1 cellular context compared by ENCODE assay signal in the genomic region with DNA sequence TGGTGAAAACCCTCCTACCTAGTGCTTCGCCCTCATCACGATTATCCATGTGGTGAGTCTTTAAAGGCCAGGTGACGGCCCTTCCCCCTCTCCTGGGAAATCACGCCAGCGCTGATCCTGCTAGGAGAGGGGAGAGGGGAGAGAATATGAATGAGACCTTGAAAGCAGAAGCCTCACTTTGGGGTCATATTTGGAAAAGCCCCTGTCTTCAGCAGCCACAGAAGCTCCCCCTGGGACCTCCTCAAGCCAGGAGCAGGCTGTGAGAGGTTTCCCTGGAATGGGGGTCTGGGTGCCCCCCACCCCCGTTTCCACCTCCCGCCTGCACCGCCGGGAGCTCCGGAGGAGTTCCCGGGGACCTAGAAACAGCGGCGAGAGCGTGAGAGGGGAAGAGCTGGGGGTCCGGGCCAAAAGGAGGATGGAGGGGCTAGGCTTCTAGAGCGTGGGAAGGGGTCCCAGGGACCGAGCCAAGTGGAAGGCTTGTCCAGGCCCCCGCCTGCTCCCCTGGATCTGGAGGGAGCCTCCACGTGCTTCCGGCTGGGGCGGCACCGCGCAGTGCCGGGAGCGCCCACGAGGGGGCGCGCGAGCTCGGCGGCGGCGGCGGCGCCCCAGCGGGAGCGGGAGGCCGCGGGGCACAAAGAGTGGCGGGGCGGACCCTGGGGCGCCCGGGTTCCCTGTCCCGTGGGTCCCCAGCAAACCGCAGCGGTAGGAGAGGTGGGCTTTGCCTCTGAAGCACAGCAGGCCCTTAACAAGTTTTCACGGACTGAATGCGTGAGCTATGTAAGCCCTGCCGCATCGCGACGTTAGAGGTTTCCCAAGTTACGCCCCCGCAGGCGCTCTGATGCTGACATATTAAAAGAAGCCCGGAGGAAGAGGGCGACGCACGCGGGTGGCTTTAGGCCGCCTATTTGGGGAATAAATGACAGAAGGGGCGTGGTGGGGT.
TF ChIP-seq lines count a peak whose summit lies in the region.

No MANE protein-coding gene starts in this region.

TF ChIP-seq in HepG2, 621 proteins besides CTCF, POLR2A, EP300 and RAD21 (continued from another document and continues in another):
- TF ChIP-seq, protein P1, sequence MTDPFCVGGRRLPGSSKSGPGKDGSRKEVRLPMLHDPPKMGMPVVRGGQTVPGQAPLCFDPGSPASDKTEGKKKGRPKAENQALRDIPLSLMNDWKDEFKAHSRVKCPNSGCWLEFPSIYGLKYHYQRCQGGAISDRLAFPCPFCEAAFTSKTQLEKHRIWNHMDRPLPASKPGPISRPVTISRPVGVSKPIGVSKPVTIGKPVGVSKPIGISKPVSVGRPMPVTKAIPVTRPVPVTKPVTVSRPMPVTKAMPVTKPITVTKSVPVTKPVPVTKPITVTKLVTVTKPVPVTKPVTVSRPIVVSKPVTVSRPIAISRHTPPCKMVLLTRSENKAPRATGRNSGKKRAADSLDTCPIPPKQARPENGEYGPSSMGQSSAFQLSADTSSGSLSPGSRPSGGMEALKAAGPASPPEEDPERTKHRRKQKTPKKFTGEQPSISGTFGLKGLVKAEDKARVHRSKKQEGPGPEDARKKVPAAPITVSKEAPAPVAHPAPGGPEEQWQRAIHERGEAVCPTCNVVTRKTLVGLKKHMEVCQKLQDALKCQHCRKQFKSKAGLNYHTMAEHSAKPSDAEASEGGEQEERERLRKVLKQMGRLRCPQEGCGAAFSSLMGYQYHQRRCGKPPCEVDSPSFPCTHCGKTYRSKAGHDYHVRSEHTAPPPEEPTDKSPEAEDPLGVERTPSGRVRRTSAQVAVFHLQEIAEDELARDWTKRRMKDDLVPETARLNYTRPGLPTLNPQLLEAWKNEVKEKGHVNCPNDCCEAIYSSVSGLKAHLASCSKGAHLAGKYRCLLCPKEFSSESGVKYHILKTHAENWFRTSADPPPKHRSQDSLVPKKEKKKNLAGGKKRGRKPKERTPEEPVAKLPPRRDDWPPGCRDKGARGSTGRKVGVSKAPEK (CRISPR knock-in tag; IDR thresholded peaks at IDR 0.05; ENCODE audit: borderline replicate concordance), result no peak
- TF ChIP-seq WIZ (CRISPR knock-in tag; IDR thresholded peaks at IDR 0.05), result no peak
- TF ChIP-seq SMARCC2 (IDR thresholded peaks at IDR 0.05), result no peak
- TF ChIP-seq FOXJ3 (CRISPR knock-in tag; IDR thresholded peaks at IDR 0.05; ENCODE audit: borderline replicate concordance), result no peak
- no peak for TF ChIP-seq RFX1 (IDR thresholded peaks at IDR 0.05)
- no peak for TF ChIP-seq ZFP36 (IDR thresholded peaks at IDR 0.05; ENCODE audit: borderline replicate concordance, low read depth, low read length, partially characterized antibody)
- TF ChIP-seq, protein P2, sequence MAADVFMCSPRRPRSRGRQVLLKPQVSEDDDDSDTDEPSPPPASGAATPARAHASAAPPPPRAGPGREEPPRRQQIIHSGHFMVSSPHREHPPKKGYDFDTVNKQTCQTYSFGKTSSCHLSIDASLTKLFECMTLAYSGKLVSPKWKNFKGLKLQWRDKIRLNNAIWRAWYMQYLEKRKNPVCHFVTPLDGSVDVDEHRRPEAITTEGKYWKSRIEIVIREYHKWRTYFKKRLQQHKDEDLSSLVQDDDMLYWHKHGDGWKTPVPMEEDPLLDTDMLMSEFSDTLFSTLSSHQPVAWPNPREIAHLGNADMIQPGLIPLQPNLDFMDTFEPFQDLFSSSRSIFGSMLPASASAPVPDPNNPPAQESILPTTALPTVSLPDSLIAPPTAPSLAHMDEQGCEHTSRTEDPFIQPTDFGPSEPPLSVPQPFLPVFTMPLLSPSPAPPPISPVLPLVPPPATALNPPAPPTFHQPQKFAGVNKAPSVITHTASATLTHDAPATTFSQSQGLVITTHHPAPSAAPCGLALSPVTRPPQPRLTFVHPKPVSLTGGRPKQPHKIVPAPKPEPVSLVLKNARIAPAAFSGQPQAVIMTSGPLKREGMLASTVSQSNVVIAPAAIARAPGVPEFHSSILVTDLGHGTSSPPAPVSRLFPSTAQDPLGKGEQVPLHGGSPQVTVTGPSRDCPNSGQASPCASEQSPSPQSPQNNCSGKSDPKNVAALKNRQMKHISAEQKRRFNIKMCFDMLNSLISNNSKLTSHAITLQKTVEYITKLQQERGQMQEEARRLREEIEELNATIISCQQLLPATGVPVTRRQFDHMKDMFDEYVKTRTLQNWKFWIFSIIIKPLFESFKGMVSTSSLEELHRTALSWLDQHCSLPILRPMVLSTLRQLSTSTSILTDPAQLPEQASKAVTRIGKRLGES (CRISPR knock-in tag; IDR thresholded peaks at IDR 0.05; ENCODE audit: borderline replicate concordance), result no peak
- TF ChIP-seq, protein P3, sequence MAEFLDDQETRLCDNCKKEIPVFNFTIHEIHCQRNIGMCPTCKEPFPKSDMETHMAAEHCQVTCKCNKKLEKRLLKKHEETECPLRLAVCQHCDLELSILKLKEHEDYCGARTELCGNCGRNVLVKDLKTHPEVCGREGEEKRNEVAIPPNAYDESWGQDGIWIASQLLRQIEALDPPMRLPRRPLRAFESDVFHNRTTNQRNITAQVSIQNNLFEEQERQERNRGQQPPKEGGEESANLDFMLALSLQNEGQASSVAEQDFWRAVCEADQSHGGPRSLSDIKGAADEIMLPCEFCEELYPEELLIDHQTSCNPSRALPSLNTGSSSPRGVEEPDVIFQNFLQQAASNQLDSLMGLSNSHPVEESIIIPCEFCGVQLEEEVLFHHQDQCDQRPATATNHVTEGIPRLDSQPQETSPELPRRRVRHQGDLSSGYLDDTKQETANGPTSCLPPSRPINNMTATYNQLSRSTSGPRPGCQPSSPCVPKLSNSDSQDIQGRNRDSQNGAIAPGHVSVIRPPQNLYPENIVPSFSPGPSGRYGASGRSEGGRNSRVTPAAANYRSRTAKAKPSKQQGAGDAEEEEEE (CRISPR knock-in tag; IDR thresholded peaks at IDR 0.05; ENCODE audit: borderline replicate concordance), result no peak
- no peak for TF ChIP-seq ZNF772 (CRISPR knock-in tag; IDR thresholded peaks at IDR 0.05)
- TF ChIP-seq, protein P4, sequence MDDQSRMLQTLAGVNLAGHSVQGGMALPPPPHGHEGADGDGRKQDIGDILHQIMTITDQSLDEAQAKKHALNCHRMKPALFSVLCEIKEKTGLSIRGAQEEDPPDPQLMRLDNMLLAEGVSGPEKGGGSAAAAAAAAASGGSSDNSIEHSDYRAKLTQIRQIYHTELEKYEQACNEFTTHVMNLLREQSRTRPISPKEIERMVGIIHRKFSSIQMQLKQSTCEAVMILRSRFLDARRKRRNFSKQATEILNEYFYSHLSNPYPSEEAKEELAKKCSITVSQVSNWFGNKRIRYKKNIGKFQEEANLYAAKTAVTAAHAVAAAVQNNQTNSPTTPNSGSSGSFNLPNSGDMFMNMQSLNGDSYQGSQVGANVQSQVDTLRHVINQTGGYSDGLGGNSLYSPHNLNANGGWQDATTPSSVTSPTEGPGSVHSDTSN (CRISPR knock-in tag; IDR thresholded peaks at IDR 0.05; ENCODE audit: borderline replicate concordance), result no peak
- TF ChIP-seq ZBTB20 (CRISPR knock-in tag; IDR thresholded peaks at IDR 0.05; ENCODE audit: borderline replicate concordance, low read depth), result no peak
- TF ChIP-seq, protein P5, sequence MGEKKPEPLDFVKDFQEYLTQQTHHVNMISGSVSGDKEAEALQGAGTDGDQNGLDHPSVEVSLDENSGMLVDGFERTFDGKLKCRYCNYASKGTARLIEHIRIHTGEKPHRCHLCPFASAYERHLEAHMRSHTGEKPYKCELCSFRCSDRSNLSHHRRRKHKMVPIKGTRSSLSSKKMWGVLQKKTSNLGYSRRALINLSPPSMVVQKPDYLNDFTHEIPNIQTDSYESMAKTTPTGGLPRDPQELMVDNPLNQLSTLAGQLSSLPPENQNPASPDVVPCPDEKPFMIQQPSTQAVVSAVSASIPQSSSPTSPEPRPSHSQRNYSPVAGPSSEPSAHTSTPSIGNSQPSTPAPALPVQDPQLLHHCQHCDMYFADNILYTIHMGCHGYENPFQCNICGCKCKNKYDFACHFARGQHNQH (CRISPR knock-in tag; IDR thresholded peaks at IDR 0.05), result no peak
- TF ChIP-seq CEBPG (CRISPR knock-in tag; IDR thresholded peaks at IDR 0.05), result 0 out of 2 replicates have a peak, but pooled peaks have one; percentile 9
- no peak for TF ChIP-seq ZFP41 (CRISPR knock-in tag; IDR thresholded peaks at IDR 0.05; ENCODE audit: borderline replicate concordance)
- peak; percentile 60 for TF ChIP-seq ETV5 (CRISPR knock-in tag; IDR thresholded peaks at IDR 0.05; ENCODE audit: borderline replicate concordance)
- TF ChIP-seq ZNF670 (CRISPR knock-in tag; IDR thresholded peaks at IDR 0.05; ENCODE audit: borderline replicate concordance), result no peak
- TF ChIP-seq MTA1 (CRISPR knock-in tag; IDR thresholded peaks at IDR 0.05; ENCODE audit: borderline replicate concordance), result no peak
- TF ChIP-seq SP140L (CRISPR knock-in tag; IDR thresholded peaks at IDR 0.05; ENCODE audit: borderline replicate concordance), result no peak
- TF ChIP-seq ARID2 (CRISPR knock-in tag; IDR thresholded peaks at IDR 0.05; ENCODE audit: borderline replicate concordance), result no peak
- no peak for TF ChIP-seq ZKSCAN1 (IDR thresholded peaks at IDR 0.05; ENCODE audit: low read length)
- no peak for TF ChIP-seq ZNF138 (CRISPR knock-in tag; IDR thresholded peaks at IDR 0.05; ENCODE audit: low read depth)
- no peak for TF ChIP-seq ZBTB21 (CRISPR knock-in tag; IDR thresholded peaks at IDR 0.05)
- TF ChIP-seq ZBTB7B (CRISPR knock-in tag; IDR thresholded peaks at IDR 0.05), result no peak
- no peak for TF ChIP-seq JUN (CRISPR knock-in tag; IDR thresholded peaks at IDR 0.05)
- TF ChIP-seq, protein P6, sequence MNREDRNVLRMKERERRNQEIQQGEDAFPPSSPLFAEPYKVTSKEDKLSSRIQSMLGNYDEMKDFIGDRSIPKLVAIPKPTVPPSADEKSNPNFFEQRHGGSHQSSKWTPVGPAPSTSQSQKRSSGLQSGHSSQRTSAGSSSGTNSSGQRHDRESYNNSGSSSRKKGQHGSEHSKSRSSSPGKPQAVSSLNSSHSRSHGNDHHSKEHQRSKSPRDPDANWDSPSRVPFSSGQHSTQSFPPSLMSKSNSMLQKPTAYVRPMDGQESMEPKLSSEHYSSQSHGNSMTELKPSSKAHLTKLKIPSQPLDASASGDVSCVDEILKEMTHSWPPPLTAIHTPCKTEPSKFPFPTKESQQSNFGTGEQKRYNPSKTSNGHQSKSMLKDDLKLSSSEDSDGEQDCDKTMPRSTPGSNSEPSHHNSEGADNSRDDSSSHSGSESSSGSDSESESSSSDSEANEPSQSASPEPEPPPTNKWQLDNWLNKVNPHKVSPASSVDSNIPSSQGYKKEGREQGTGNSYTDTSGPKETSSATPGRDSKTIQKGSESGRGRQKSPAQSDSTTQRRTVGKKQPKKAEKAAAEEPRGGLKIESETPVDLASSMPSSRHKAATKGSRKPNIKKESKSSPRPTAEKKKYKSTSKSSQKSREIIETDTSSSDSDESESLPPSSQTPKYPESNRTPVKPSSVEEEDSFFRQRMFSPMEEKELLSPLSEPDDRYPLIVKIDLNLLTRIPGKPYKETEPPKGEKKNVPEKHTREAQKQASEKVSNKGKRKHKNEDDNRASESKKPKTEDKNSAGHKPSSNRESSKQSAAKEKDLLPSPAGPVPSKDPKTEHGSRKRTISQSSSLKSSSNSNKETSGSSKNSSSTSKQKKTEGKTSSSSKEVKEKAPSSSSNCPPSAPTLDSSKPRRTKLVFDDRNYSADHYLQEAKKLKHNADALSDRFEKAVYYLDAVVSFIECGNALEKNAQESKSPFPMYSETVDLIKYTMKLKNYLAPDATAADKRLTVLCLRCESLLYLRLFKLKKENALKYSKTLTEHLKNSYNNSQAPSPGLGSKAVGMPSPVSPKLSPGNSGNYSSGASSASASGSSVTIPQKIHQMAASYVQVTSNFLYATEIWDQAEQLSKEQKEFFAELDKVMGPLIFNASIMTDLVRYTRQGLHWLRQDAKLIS (CRISPR knock-in tag; IDR thresholded peaks at IDR 0.05), result no peak
- TF ChIP-seq GZF1 (CRISPR knock-in tag; IDR thresholded peaks at IDR 0.05), result no peak
- TF ChIP-seq IKZF4 (CRISPR knock-in tag; IDR thresholded peaks at IDR 0.05; ENCODE audit: borderline replicate concordance, low read depth, not compliant biosample characterization), result no peak
- no peak for TF ChIP-seq ZMYM3 (CRISPR knock-in tag; IDR thresholded peaks at IDR 0.05)
- no peak for TF ChIP-seq ZFP37 (CRISPR knock-in tag; IDR thresholded peaks at IDR 0.05; ENCODE audit: borderline replicate concordance)
- TF ChIP-seq ZMYM4 (CRISPR knock-in tag; IDR thresholded peaks at IDR 0.05), result peak; percentile 59; the same call in 1 of the 2 replicates
- TF ChIP-seq ZNF605 (CRISPR knock-in tag; IDR thresholded peaks at IDR 0.05), result no peak
- TF ChIP-seq IRX3 (CRISPR knock-in tag; IDR thresholded peaks at IDR 0.05; ENCODE audit: borderline replicate concordance, low read depth), result no peak
- TF ChIP-seq, protein P7, sequence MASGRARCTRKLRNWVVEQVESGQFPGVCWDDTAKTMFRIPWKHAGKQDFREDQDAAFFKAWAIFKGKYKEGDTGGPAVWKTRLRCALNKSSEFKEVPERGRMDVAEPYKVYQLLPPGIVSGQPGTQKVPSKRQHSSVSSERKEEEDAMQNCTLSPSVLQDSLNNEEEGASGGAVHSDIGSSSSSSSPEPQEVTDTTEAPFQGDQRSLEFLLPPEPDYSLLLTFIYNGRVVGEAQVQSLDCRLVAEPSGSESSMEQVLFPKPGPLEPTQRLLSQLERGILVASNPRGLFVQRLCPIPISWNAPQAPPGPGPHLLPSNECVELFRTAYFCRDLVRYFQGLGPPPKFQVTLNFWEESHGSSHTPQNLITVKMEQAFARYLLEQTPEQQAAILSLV (CRISPR knock-in tag; IDR thresholded peaks at IDR 0.05; ENCODE audit: borderline replicate concordance), result no peak
- no peak for TF ChIP-seq ZNF33A (CRISPR knock-in tag; IDR thresholded peaks at IDR 0.05; ENCODE audit: borderline replicate concordance)
- TF ChIP-seq CAMTA2 (CRISPR knock-in tag; IDR thresholded peaks at IDR 0.05; ENCODE audit: borderline replicate concordance), result no peak
- TF ChIP-seq ZNF232 (CRISPR knock-in tag; IDR thresholded peaks at IDR 0.05; ENCODE audit: borderline replicate concordance), result no peak
- TF ChIP-seq DNMT1 (CRISPR knock-in tag; IDR thresholded peaks at IDR 0.05), result no peak
- TF ChIP-seq FOXM1 (CRISPR knock-in tag; IDR thresholded peaks at IDR 0.05), result no peak
- no peak for TF ChIP-seq SCMH1 (CRISPR knock-in tag; IDR thresholded peaks at IDR 0.05; ENCODE audit: borderline replicate concordance)
- TF ChIP-seq ZNF333 (CRISPR knock-in tag; IDR thresholded peaks at IDR 0.05; ENCODE audit: borderline replicate concordance), result no peak
- TF ChIP-seq, protein P8, sequence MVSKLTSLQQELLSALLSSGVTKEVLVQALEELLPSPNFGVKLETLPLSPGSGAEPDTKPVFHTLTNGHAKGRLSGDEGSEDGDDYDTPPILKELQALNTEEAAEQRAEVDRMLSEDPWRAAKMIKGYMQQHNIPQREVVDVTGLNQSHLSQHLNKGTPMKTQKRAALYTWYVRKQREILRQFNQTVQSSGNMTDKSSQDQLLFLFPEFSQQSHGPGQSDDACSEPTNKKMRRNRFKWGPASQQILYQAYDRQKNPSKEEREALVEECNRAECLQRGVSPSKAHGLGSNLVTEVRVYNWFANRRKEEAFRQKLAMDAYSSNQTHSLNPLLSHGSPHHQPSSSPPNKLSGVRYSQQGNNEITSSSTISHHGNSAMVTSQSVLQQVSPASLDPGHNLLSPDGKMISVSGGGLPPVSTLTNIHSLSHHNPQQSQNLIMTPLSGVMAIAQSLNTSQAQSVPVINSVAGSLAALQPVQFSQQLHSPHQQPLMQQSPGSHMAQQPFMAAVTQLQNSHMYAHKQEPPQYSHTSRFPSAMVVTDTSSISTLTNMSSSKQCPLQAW (CRISPR knock-in tag; IDR thresholded peaks at IDR 0.05), result no peak
- TF ChIP-seq YEATS4 (CRISPR knock-in tag; IDR thresholded peaks at IDR 0.05; ENCODE audit: borderline replicate concordance), result peak; percentile 53
- no peak for TF ChIP-seq NFIC (IDR thresholded peaks at IDR 0.05; ENCODE audit: low read length)
- no peak for TF ChIP-seq FOXA1 (IDR thresholded peaks at IDR 0.05)
- TF ChIP-seq FOXA1 (CRISPR knock-in tag; IDR thresholded peaks at IDR 0.05), result no peak
- no peak for TF ChIP-seq ZNF615 (CRISPR knock-in tag; IDR thresholded peaks at IDR 0.05; ENCODE audit: borderline replicate concordance)
